In the genomic region with DNA sequence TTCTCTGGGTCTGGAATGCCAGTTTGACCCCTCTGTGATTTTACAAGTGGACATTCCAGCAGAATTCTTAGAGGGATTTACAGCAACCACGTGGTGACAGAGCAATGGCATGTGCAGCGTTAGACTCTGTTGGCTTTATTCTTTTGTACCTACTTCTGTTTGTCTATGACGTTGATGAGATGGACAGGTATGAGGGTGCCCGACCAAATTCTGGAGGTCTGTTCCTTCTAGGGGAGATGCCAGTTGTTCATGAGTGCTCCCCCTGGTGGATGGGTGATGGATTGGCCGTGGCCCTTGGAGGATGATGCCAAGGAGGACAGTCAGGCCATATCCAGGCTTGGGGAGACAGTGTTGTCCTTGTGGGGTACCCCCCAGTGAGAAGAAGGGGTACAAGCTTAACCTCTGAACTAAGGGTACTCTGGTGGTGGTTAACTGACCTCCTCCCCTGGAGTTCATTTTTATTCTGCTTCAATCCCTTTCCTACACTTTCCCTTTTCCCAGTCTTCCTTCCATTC, we compare ENCODE assay signal across 8 cellular contexts.
A peak's percentile ranks its signal among the peaks of the same experiment; 100 is the strongest.
DNase-seq lines count a peak whose midpoint lies in the region; ATAC-seq and TF ChIP-seq lines count a peak whose summit lies in the region.

No MANE protein-coding gene starts in this region.

- peaks cover 31% of the 10 kb centered on the region for H3K4me1 Mint-ChIP-seq in activated CD4-positive, alpha-beta T cell treated with anti-CD3 and anti-CD28 coated beads, Interleukin-2, amount 10 ng/mL, durations not matched to agents 24 days and 14 days

- no peak overlapping the region for H3K27ac Mint-ChIP-seq in activated CD4-positive, alpha-beta T cell treated with anti-CD3 and anti-CD28 coated beads, Interleukin-2, amount 10 ng/mL, durations not matched to agents 24 days and 14 days

- DNase-seq in DMS53 (lab: John Stamatoyannopoulos, UW) = peak; percentile 66
- peak; percentile 41 for DNase-seq in Jurkat, Clone E6-1 (ENCODE audit: low read depth, low spot score)
- DNase-seq in activated CD4-positive, alpha-beta T cell treated with anti-CD3 and anti-CD28 coated beads, Interleukin-2, amount 10 ng/mL, durations not matched to agents 24 days and 14 days = peak; percentile 86
- DNase-seq in effector CD4-positive, alpha-beta T cell = peak; percentile 56
- no peak for DNase-seq in prostate gland (ENCODE audit: low spot score)
- no peak for DNase-seq in NCI-H2196 (lab: John Stamatoyannopoulos, UW; ENCODE audit: unreplicated experiment)
- no peak for DNase-seq in NCI-H2107 treated with DMSO at 0.1 percent for 48 hours (lab: John Stamatoyannopoulos, UW; ENCODE audit: unreplicated experiment)

- H3K9me3 ChIP-seq in prostate gland = no peaks in the 10 kb centered on the region

- TF ChIP-seq POLR2A in prostate gland (IDR thresholded peaks at IDR 0.05) = no peak

- H3K27me3 ChIP-seq in prostate gland (replicated peaks; ENCODE audit: insufficient read depth) = no peaks in the 10 kb centered on the region

- no peaks in the 10 kb centered on the region for H3K36me3 ChIP-seq in prostate gland

- no peaks in the 10 kb centered on the region for H3K9me3 Mint-ChIP-seq in activated CD4-positive, alpha-beta T cell treated with anti-CD3 and anti-CD28 coated beads, Interleukin-2, amount 10 ng/mL, durations not matched to agents 24 days and 14 days

- H3K27ac ChIP-seq in prostate gland = no peak overlapping the region

- intact Hi-C loops in activated CD4-positive, alpha-beta T cell treated with anti-CD3 and anti-CD28 coated beads, Interleukin-2, amount 10 ng/mL, durations not matched to agents 24 days and 14 days (cut with micrococcal nuclease) = no loop called here
- intact Hi-C loops in prostate gland (cut with DNase I) = no loop called here

- whole genome bisulfite sequencing in prostate gland = 79% methylated on average over 5 of the region's 5 CpGs

- H3K27me3 Mint-ChIP-seq in activated CD4-positive, alpha-beta T cell treated with anti-CD3 and anti-CD28 coated beads, Interleukin-2, amount 10 ng/mL, durations not matched to agents 24 days and 14 days = no peaks in the 10 kb centered on the region

- no peak for ATAC-seq in GM21390 (IDR thresholded peaks at IDR 0.05; ENCODE audit: unreplicated experiment)

- H3K4me1 ChIP-seq in prostate gland (replicated peaks) = no peaks in the 10 kb centered on the region

- H3K4me3 Mint-ChIP-seq in activated CD4-positive, alpha-beta T cell treated with anti-CD3 and anti-CD28 coated beads, Interleukin-2, amount 10 ng/mL, durations not matched to agents 24 days and 14 days = no peak overlapping the region

- H3K4me3 ChIP-seq in Jurkat, Clone E6-1 (ENCODE audit: low read length) = no peak overlapping the region
- H3K4me3 ChIP-seq in prostate gland = no peak overlapping the region

- peak in 3 of 4 experiments; percentile 25 to 35 (median 31) for TF ChIP-seq CTCF in prostate gland (IDR thresholded peaks at IDR 0.05)

- H3K36me3 Mint-ChIP-seq in activated CD4-positive, alpha-beta T cell treated with anti-CD3 and anti-CD28 coated beads, Interleukin-2, amount 10 ng/mL, durations not matched to agents 24 days and 14 days (ENCODE audit: low read depth) = peaks cover 40% of the 10 kb centered on the region

Comparison
In these comparisons a context has a peak if more than half of its experiments do, and no peak if none do; other contexts are left out.
1. DNase-seq: peak in DMS53 (single experiment), Jurkat, Clone E6-1 (single experiment), activated CD4-positive, alpha-beta T cell treated with anti-CD3 and anti-CD28 coated beads, Interleukin-2, amount 10 ng/mL, durations not matched to agents 24 days and 14 days (single experiment) and effector CD4-positive, alpha-beta T cell (single experiment); none in prostate gland (single experiment), NCI-H2196 (single experiment) and NCI-H2107 treated with DMSO at 0.1 percent for 48 hours (single experiment).